Comparison of ENCODE assay signal across 24 cellular contexts in the genomic region with DNA sequence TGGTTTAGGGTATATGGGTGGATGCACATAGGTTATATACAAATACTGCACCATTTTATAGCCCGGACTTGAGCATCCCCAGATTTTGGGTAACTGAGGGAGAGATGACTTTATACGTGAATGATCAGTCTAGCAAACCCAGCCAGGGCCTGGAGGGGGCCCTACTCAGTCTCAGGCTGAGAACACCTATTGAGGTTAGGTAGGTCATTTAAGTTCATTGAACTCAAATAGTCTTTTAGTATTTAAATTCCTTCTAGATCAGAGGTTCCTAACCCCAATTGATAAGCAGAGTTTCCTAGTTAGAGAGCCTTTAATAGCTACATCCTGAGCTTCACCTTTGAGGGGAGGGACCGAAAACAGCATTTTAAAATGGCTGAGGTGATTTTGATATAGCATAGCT.
"Had no signal": no experiment of that assay in that cellular context is flagged by ENCODE, and none has a peak within 500 bp of the region (broad histone marks: within the 10 kb centered on the region; RNA-seq: fewer than 3 reads in every experiment).

No MANE protein-coding gene starts in this region.

- H3K9me3 Mint-ChIP-seq: mesothelial cell of epicardium, type B pancreatic cell had no signal

- H3K9me3 ChIP-seq: left ventricle myocardium inferior, ovary, right atrium auricular region, right lobe of liver, tibial nerve, uterus had no signal

- DNase-seq: hypothalamus; islet precursor cell; left ventricle myocardium inferior; mesendoderm; naive B cell; ovary; right lobe of liver; stimulated activated CD4-positive, alpha-beta T cell treated with anti-CD3 and anti-CD28 coated beads, Interleukin-1b, Interleukin-23, amount 100 ng/mL, for 48 hours; stimulated activated CD4-positive, alpha-beta T cell treated with anti-CD3 and anti-CD28 coated beads, Interleukin-2, amount 100 ng/mL, for 48 hours; stimulated activated CD4-positive, alpha-beta T cell treated with anti-CD3 and anti-CD28 coated beads, Interleukin-4, amount 100 ng/mL, for 4 hours; stimulated activated CD8-positive, alpha-beta memory T cell treated with anti-CD3 and anti-CD28 coated beads, Interleukin-4, amount 100 ng/mL, for 48 hours; stimulated activated naive CD4-positive, alpha-beta T cell treated with Interleukin-2 at 50 U/mL for 16 hours; stimulated activated naive CD8-positive, alpha-beta T cell treated with anti-CD3 and anti-CD28 coated beads, Interleukin-15, amount 100 ng/mL, for 72 hours; substantia nigra; uterus had no signal

- H3K27me3 Mint-ChIP-seq: naive B cell; natural killer cell treated with Interleukin-12 subunit alpha and Interleukin-12 subunit beta and Interleukin-15 and Interleukin-18, amount 100 ng/mL, for 72 hours; progenitor cell of endocrine pancreas; stimulated activated memory B cell treated with anti-CD40 and anti-IgM and Interleukin-4, amounts not matched to agents 10 μg/mL and 1 μg/mL and 100 μg/mL, for 72 hours; stimulated activated naive CD8-positive, alpha-beta T cell treated with anti-CD3 and anti-CD28 coated beads, Interleukin-15, amount 100 ng/mL, for 72 hours had no signal

- H3K4me1 Mint-ChIP-seq: mesothelial cell of epicardium; naive B cell; stimulated activated memory B cell treated with anti-CD40 and anti-IgM and Interleukin-4, amounts not matched to agents 10 μg/mL and 1 μg/mL and 100 μg/mL, for 72 hours; stimulated activated naive CD8-positive, alpha-beta T cell treated with anti-CD3 and anti-CD28 coated beads, Interleukin-15, amount 100 ng/mL, for 72 hours had no signal

- ATAC-seq: natural killer cell treated with Interleukin-12 subunit alpha and Interleukin-12 subunit beta and Interleukin-15 and Interleukin-18, amount 100 ng/mL, for 72 hours; right lobe of liver; stimulated activated memory B cell treated with anti-CD40 and anti-IgM and Interleukin-4, amounts not matched to agents 10 μg/mL and 1 μg/mL and 100 μg/mL, for 72 hours; stimulated activated naive CD8-positive, alpha-beta T cell treated with anti-CD3 and anti-CD28 coated beads, Interleukin-15, amount 100 ng/mL, for 72 hours had no signal

- H3K36me3 Mint-ChIP-seq: mesothelial cell of epicardium; naive B cell; natural killer cell treated with Interleukin-12 subunit alpha and Interleukin-12 subunit beta and Interleukin-15 and Interleukin-18, amount 100 ng/mL, for 72 hours; stimulated activated memory B cell treated with anti-CD40 and anti-IgM and Interleukin-4, amounts not matched to agents 10 μg/mL and 1 μg/mL and 100 μg/mL, for 72 hours; type B pancreatic cell had no signal

- H3K4me3 Mint-ChIP-seq: mesothelial cell of epicardium; naive B cell; natural killer cell treated with Interleukin-12 subunit alpha and Interleukin-12 subunit beta and Interleukin-15 and Interleukin-18, amount 100 ng/mL, for 72 hours; stimulated activated memory B cell treated with anti-CD40 and anti-IgM and Interleukin-4, amounts not matched to agents 10 μg/mL and 1 μg/mL and 100 μg/mL, for 72 hours; stimulated activated naive CD8-positive, alpha-beta T cell treated with anti-CD3 and anti-CD28 coated beads, Interleukin-15, amount 100 ng/mL, for 72 hours; type B pancreatic cell had no signal

- H3K36me3 ChIP-seq: left ventricle myocardium inferior, ovary, right atrium auricular region, right lobe of liver, tibial nerve, uterus had no signal

- H3K4me2 ChIP-seq: smooth muscle cell had no signal

- H3K27me3 ChIP-seq: ovary, right atrium auricular region, right lobe of liver, tibial nerve, uterus had no signal

- H3K27ac ChIP-seq: left ventricle myocardium inferior, ovary, right atrium auricular region, right lobe of liver, tibial nerve, uterus had no signal

- H3K27ac Mint-ChIP-seq: mesothelial cell of epicardium; naive B cell; natural killer cell treated with Interleukin-12 subunit alpha and Interleukin-12 subunit beta and Interleukin-15 and Interleukin-18, amount 100 ng/mL, for 72 hours; progenitor cell of endocrine pancreas; stimulated activated memory B cell treated with anti-CD40 and anti-IgM and Interleukin-4, amounts not matched to agents 10 μg/mL and 1 μg/mL and 100 μg/mL, for 72 hours; stimulated activated naive CD8-positive, alpha-beta T cell treated with anti-CD3 and anti-CD28 coated beads, Interleukin-15, amount 100 ng/mL, for 72 hours; type B pancreatic cell had no signal

- H3K4me1 ChIP-seq: left ventricle myocardium inferior, right atrium auricular region, right lobe of liver, tibial nerve, uterus had no signal

- H3K4me3 ChIP-seq: left ventricle myocardium inferior, lung, ovary, right atrium auricular region, right lobe of liver, smooth muscle cell, tibial nerve, uterus had no signal
